In genomic region chr4:128600410-128600809, GRCh38 we compare ENCODE assay signal across 13 cellular contexts.
A peak's percentile ranks its signal among the peaks of the same experiment; 100 is the strongest.
DNase-seq lines count a peak whose midpoint lies in the region; ATAC-seq, FAIRE-seq and TF ChIP-seq lines count a peak whose summit lies in the region.
"Had no signal": no experiment of that assay in that cellular context is flagged by ENCODE, and none has a peak within 500 bp of the region (broad histone marks: within the 10 kb centered on the region; RNA-seq: fewer than 3 reads in every experiment).

No MANE protein-coding gene starts in this region.

- peak; percentile 63 for FAIRE-seq in endothelial cell of umbilical vein (lab: Jason Lieb, UNC)
- FAIRE-seq: H54 had no signal

- H3K36me3 ChIP-seq in endothelial cell of umbilical vein (ENCODE audit: control insufficient read depth in 2 of 2, extremely low read depth in 1 of 2, insufficient read depth in 2 of 2, low read length in 2 of 2): no peaks in the 10 kb centered on the region
- H3K36me3 ChIP-seq in stomach smooth muscle (ENCODE audit: control insufficient read depth in 2 of 2, insufficient read depth in 2 of 2, low read length in 2 of 2): no peaks in the 10 kb centered on the region

- H4K20me1 ChIP-seq in endothelial cell of umbilical vein (replicated peaks; ENCODE audit: control insufficient read depth, extremely low read depth, insufficient read depth, low read length): no peaks in the 10 kb centered on the region

- H3K27ac ChIP-seq in endothelial cell of umbilical vein (ENCODE audit: insufficient read depth, low read depth, low read length) (no peak overlapping the region), stomach smooth muscle (ENCODE audit: low read length) (peak overlapping the region; percentile 53)

- no TSS peak for BruUV-seq in endothelial cell of umbilical vein (replicated peaks; lab: Mats Ljungman, UMichigan)

- POLR2A ChIA-PET in endothelial cell of umbilical vein (lab: Charles Lee): no interaction called here

- H3K9me1 ChIP-seq in endothelial cell of umbilical vein (replicated peaks; ENCODE audit: control insufficient read depth, extremely low read depth, insufficient read depth, low read length): no peaks in the 10 kb centered on the region

- TF ChIP-seq POLR2A in endothelial cell of umbilical vein (IDR thresholded peaks at IDR 0.05; ENCODE audit: low read depth, low read length): no peak

- no peak overlapping the region for H3K9ac ChIP-seq in endothelial cell of umbilical vein (replicated peaks; ENCODE audit: extremely low read depth, insufficient read depth, low read length)
- H3K9ac ChIP-seq in stomach smooth muscle (ENCODE audit: low read length in 2 of 2): no peak overlapping the region

- dilution Hi-C loops in endothelial cell of umbilical vein (cut with MboI; ENCODE audit: extremely low pct_ligation_motif_present, low sequenced_read_pairs): no loop called here

- intact Hi-C loops in endothelial cell of umbilical vein (cut with micrococcal nuclease) (no loop called here), left colon (cut with DNase I, micrococcal nuclease) (no loop called here)

- H3K9me3 ChIP-seq in endothelial cell of umbilical vein (replicated peaks; ENCODE audit: control insufficient read depth, insufficient read depth, low read length): no peaks in the 10 kb centered on the region
- no peaks in the 10 kb centered on the region for H3K9me3 ChIP-seq in stomach smooth muscle (ENCODE audit: control insufficient read depth in 2 of 2, low read length in 2 of 2)

- peaks cover 27% of the 10 kb centered on the region for H3K4me1 ChIP-seq in endothelial cell of umbilical vein (ENCODE audit: control insufficient read depth, extremely low read depth, insufficient read depth, low read length)
- H3K4me1 ChIP-seq in stomach smooth muscle (ENCODE audit: control insufficient read depth, insufficient read depth, low read length): peaks cover 34% of the 10 kb centered on the region

- no peak overlapping the region for H3K4me2 ChIP-seq in endothelial cell of umbilical vein (ENCODE audit: insufficient read depth, low read length)

- no peak overlapping the region for H2AFZ ChIP-seq in endothelial cell of umbilical vein (ENCODE audit: low read depth, low read length)

- H3K79me2 ChIP-seq in endothelial cell of umbilical vein (ENCODE audit: control insufficient read depth, insufficient read depth, low read length): no peaks in the 10 kb centered on the region

- DNase-seq in SK-MEL-5 (ENCODE audit: low read depth, low spot score) (peak; percentile 3), endothelial cell of umbilical vein (ENCODE audit: low read depth, low spot score) (peak; percentile 65), left colon (no peak), germinal center (ENCODE audit: low spot score) (no peak), NCI-H1930 (lab: John Stamatoyannopoulos, UW) (no peak), DMS53 treated with DMSO at 0.1 percent for 48 hours (lab: John Stamatoyannopoulos, UW; ENCODE audit: unreplicated experiment) (no peak), GOT3 (lab: John Stamatoyannopoulos, UW) (no peak)
- DNase-seq: activated CD4-positive, alpha-beta T cell treated with anti-CD3 and anti-CD28 coated beads, Interleukin-2, amount 10 ng/mL, durations not matched to agents 7 days and 5 days; activated naive CD8-positive, alpha-beta T cell treated with anti-CD3 and anti-CD28 coated beads, Interleukin-2, amount 10 ng/mL, durations not matched to agents 7 days and 5 days; DMS 273 treated with DMSO at 0.1 percent for 48 hours; NCI-H1417 had no signal

- ATAC-seq in left colon: peak; percentile 61

- H3K27me3 ChIP-seq in endothelial cell of umbilical vein (ENCODE audit: control insufficient read depth in 2 of 2, insufficient read depth in 2 of 2, low read length in 2 of 2): no peaks in the 10 kb centered on the region
- no peaks in the 10 kb centered on the region for H3K27me3 ChIP-seq in stomach smooth muscle (ENCODE audit: control insufficient read depth in 1 of 2, insufficient read depth in 2 of 2, low read length in 2 of 2)

- TF ChIP-seq CTCF in endothelial cell of umbilical vein (IDR thresholded peaks at IDR 0.05; ENCODE audit: extremely low read depth in 1 of 2, insufficient read depth in 1 of 2, low read depth in 1 of 2, low read length in 2 of 2): no peak

- H3K4me3 ChIP-seq in endothelial cell of umbilical vein (replicated peaks in 1 of 3; ENCODE audit: insufficient read depth in 1 of 3, low read depth in 1 of 3, low read length in 3 of 3): no peak overlapping the region
- H3K4me3 ChIP-seq in stomach smooth muscle (ENCODE audit: low read length in 2 of 2): peak overlapping the region in 1 of 2 donors; percentile 15

- CTCF ChIA-PET in endothelial cell of umbilical vein (lab: Charles Lee): interaction anchor here (0.8 to 2.1 kb wide), 9 partner anchors 10 to 262 kb away, joined by 3 to 12 read pairs (median 4); no protein-coding TSS in a partner anchor

- in situ Hi-C loops in SK-MEL-5 (cut with HindIII; ENCODE audit: low pct_unique_long_range_greater_than_20kb, low sequenced_read_pairs): no loop called here

TF ChIP-seq in endothelial cell of umbilical vein, 7 proteins besides CTCF, POLR2A, EP300 and RAD21:
- TF ChIP-seq EZH2 (IDR thresholded peaks at IDR 0.05; ENCODE audit: borderline replicate concordance, low read depth, low read length, severe bottlenecking) (no peak), MAX (IDR thresholded peaks at IDR 0.05; ENCODE audit: insufficient read depth, insufficient read length) (no peak), MYC (IDR thresholded peaks at IDR 0.05; ENCODE audit: low read depth, low read length) (no peak), POLR2AphosphoS5 (IDR thresholded peaks at IDR 0.05; ENCODE audit: insufficient read depth, low read depth, low read length) (no peak), JUN (IDR thresholded peaks at IDR 0.05; ENCODE audit: borderline replicate concordance, insufficient read depth, insufficient read length, low read depth) (no peak), FOS (IDR thresholded peaks at IDR 0.05; ENCODE audit: borderline replicate concordance, insufficient read depth, low read length) (no peak), GATA2 (IDR thresholded peaks at IDR 0.05; ENCODE audit: insufficient read depth, insufficient read length, low read depth, low read length) (no peak)

Comparison
In these comparisons a context has a peak if more than half of its experiments do, and no peak if none do; other contexts are left out.
1. DNase-seq: peak in SK-MEL-5 (single experiment) and endothelial cell of umbilical vein (single experiment); none in left colon (0 of 2), germinal center (single experiment), NCI-H1930 (0 of 2), DMS53 treated with DMSO at 0.1 percent for 48 hours (single experiment) and GOT3 (single experiment).